Comparison of ENCODE assay signal across 9 cellular contexts in genomic region chr10:35208536-35208935, GRCh38.
DNase-seq lines count a peak whose midpoint lies in the region; ATAC-seq, FAIRE-seq and TF ChIP-seq lines count a peak whose summit lies in the region.
"Had no signal": no experiment of that assay in that cellular context is flagged by ENCODE, and none has a peak within 500 bp of the region (broad histone marks: within the 10 kb centered on the region; RNA-seq: fewer than 3 reads in every experiment).

No MANE protein-coding gene starts in this region.

- peak; percentile 79 for FAIRE-seq in GM12892 (lab: Jason Lieb, UNC)

- H3K4me1 ChIP-seq in prostate gland (replicated peaks) (no peaks in the 10 kb centered on the region), suprapubic skin (no peaks in the 10 kb centered on the region)

- H3K27me3 ChIP-seq in dorsolateral prefrontal cortex: no peaks in the 10 kb centered on the region
- H3K27me3 ChIP-seq in prostate gland (replicated peaks; ENCODE audit: insufficient read depth): no peaks in the 10 kb centered on the region
- no peaks in the 10 kb centered on the region for H3K27me3 ChIP-seq in suprapubic skin

- WGBS in prostate gland: 98% methylated on average over 5 of the region's 5 CpGs
- WGBS in suprapubic skin: 88% methylated on average over 5 of the region's 5 CpGs

- intact Hi-C loops in dorsolateral prefrontal cortex (cut with DNase I): no loop called here
- intact Hi-C loops in prostate gland (cut with DNase I): no loop called here

- TF ChIP-seq EP300 in suprapubic skin (IDR thresholded peaks at IDR 0.05): no peak

- peak in 1 of 56 donors; percentile 4 for TF ChIP-seq CTCF in dorsolateral prefrontal cortex (IDR thresholded peaks at IDR 0.05 in 54 of 56, conservative IDR thresholded peaks at IDR 0.05 in 2 of 56; ENCODE audit: low read depth in 1 of 56, partially characterized antibody in 56 of 56)
- no peak for TF ChIP-seq CTCF in prostate gland (IDR thresholded peaks at IDR 0.05)
- no peak for TF ChIP-seq CTCF in suprapubic skin (IDR thresholded peaks at IDR 0.05)

- H3K4me3 ChIP-seq in dorsolateral prefrontal cortex (peak overlapping the region in 5 of 59 donors; percentile 1 to 20 (median 9)), prostate gland (no peak overlapping the region), suprapubic skin (no peak overlapping the region)

- no peak for TF ChIP-seq POLR2A in GM12892 (IDR thresholded peaks at IDR 0.05; ENCODE audit: low read depth, low read length)
- TF ChIP-seq POLR2A in prostate gland (IDR thresholded peaks at IDR 0.05): no peak
- no peak for TF ChIP-seq POLR2A in suprapubic skin (IDR thresholded peaks at IDR 0.05)

- ATAC-seq in GM21360 (IDR thresholded peaks at IDR 0.05; ENCODE audit: unreplicated experiment) (peak; percentile 77), HG03457 (IDR thresholded peaks at IDR 0.05; ENCODE audit: unreplicated experiment) (peak; percentile 69)

- H3K27ac ChIP-seq in dorsolateral prefrontal cortex (peak overlapping the region in 38 of 59 donors; percentile 1 to 85 (median 40)), prostate gland (no peak overlapping the region), suprapubic skin (no peak overlapping the region)

- DNase-seq in GM12892 (ENCODE audit: insufficient read length) (no peak), dorsolateral prefrontal cortex (peak in 2 of 10 donors; percentile 46 to 53), NCI-H1436 (lab: John Stamatoyannopoulos, UW) (no peak), prostate gland (ENCODE audit: low spot score) (no peak), AG20443 (ENCODE audit: low spot score) (no peak), suprapubic skin (ENCODE audit: low spot score in 2 of 2) (no peak)
- DNase-seq: NCI-H146 had no signal

- H3K9me3 ChIP-seq in prostate gland (no peaks in the 10 kb centered on the region), suprapubic skin (no peaks in the 10 kb centered on the region)

- no peaks in the 10 kb centered on the region for H3K36me3 ChIP-seq in prostate gland
- peaks cover 8% of the 10 kb centered on the region for H3K36me3 ChIP-seq in suprapubic skin

Comparison
In these comparisons a context has a peak if more than half of its experiments do, and no peak if none do; other contexts are left out.
1. H3K27ac ChIP-seq: peak in dorsolateral prefrontal cortex (38 of 59); none in prostate gland (0 of 2) and suprapubic skin (single experiment).